ENCODE assay signal across 2 cellular contexts in the genomic region with DNA sequence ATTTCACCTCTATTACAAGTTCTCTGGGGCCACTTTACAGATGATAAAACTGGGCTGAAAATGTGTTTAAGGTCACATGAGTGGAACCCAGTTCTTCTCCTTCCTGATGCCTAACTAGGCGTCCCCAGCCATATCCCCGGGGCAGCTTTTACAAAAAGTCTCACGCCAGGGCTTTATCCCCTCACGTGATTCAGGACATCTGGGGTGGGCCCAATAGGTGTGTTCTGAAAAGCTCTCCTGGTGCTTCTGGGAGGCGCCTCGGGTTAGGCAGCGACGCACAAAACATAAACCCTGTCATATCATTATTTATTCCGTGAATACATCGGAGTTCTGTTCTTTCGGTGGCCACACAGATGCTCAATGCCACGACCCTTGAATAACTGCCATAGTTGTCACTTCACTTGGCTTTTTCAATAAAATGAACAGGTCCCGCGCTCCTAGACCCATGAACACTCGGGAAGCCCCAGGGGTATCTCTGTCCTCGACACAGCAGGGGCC.
TF ChIP-seq lines count a peak whose summit lies in the region.

No MANE protein-coding gene starts in this region.

TF ChIP-seq in GM23338, 12 proteins besides CTCF, POLR2A, EP300 and RAD21 (continued from another document):
- no peak for TF ChIP-seq EZH2 (IDR thresholded peaks at IDR 0.05; ENCODE audit: low read depth, unreplicated experiment)
- TF ChIP-seq POLR2AphosphoS5 (IDR thresholded peaks at IDR 0.05; ENCODE audit: low read depth) = no peak
- TF ChIP-seq, protein P1, sequence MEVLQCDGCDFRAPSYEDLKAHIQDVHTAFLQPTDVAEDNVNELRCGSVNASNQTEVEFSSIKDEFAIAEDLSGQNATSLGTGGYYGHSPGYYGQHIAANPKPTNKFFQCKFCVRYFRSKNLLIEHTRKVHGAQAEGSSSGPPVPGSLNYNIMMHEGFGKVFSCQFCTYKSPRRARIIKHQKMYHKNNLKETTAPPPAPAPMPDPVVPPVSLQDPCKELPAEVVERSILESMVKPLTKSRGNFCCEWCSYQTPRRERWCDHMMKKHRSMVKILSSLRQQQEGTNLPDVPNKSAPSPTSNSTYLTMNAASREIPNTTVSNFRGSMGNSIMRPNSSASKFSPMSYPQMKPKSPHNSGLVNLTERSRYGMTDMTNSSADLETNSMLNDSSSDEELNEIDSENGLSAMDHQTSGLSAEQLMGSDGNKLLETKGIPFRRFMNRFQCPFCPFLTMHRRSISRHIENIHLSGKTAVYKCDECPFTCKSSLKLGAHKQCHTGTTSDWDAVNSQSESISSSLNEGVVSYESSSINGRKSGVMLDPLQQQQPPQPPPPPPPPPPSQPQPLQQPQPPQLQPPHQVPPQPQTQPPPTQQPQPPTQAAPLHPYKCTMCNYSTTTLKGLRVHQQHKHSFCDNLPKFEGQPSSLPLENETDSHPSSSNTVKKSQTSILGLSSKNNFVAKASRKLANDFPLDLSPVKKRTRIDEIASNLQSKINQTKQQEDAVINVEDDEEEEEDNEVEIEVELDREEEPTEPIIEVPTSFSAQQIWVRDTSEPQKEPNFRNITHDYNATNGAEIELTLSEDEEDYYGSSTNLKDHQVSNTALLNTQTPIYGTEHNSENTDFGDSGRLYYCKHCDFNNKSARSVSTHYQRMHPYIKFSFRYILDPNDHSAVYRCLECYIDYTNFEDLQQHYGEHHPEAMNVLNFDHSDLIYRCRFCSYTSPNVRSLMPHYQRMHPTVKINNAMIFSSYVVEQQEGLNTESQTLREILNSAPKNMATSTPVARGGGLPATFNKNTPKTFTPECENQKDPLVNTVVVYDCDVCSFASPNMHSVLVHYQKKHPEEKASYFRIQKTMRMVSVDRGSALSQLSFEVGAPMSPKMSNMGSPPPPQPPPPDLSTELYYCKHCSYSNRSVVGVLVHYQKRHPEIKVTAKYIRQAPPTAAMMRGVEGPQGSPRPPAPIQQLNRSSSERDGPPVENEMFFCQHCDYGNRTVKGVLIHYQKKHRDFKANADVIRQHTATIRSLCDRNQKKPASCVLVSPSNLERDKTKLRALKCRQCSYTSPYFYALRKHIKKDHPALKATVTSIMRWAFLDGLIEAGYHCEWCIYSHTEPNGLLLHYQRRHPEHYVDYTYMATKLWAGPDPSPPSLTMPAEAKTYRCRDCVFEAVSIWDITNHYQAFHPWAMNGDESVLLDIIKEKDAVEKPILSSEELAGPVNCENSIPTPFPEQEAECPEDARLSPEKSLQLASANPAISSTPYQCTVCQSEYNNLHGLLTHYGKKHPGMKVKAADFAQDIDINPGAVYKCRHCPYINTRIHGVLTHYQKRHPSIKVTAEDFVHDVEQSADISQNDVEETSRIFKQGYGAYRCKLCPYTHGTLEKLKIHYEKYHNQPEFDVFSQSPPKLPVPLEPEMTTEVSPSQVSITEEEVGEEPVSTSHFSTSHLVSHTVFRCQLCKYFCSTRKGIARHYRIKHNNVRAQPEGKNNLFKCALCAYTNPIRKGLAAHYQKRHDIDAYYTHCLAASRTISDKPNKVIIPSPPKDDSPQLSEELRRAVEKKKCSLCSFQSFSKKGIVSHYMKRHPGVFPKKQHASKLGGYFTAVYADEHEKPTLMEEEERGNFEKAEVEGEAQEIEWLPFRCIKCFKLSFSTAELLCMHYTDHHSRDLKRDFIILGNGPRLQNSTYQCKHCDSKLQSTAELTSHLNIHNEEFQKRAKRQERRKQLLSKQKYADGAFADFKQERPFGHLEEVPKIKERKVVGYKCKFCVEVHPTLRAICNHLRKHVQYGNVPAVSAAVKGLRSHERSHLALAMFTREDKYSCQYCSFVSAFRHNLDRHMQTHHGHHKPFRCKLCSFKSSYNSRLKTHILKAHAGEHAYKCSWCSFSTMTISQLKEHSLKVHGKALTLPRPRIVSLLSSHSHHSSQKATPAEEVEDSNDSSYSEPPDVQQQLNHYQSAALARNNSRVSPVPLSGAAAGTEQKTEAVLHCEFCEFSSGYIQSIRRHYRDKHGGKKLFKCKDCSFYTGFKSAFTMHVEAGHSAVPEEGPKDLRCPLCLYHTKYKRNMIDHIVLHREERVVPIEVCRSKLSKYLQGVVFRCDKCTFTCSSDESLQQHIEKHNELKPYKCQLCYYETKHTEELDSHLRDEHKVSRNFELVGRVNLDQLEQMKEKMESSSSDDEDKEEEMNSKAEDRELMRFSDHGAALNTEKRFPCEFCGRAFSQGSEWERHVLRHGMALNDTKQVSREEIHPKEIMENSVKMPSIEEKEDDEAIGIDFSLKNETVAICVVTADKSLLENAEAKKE (CRISPR knock-in tag; IDR thresholded peaks at IDR 0.05) = no peak
- TF ChIP-seq ZNF331 (CRISPR knock-in tag; IDR thresholded peaks at IDR 0.05; ENCODE audit: low read depth) = no peak
TF ChIP-seq in GM23338: peak in this region for 0.

TF ChIP-seq in SK-N-SH treated with all-trans-retinoic acid at 6 μM for 48 hours, 23 proteins besides CTCF, POLR2A, EP300 and RAD21 (continued from another document):
- TF ChIP-seq ZFP30 (CRISPR knock-in tag; IDR thresholded peaks at IDR 0.05) = no peak
- no peak for TF ChIP-seq ZC3H10 (CRISPR knock-in tag; IDR thresholded peaks at IDR 0.05)
TF ChIP-seq in SK-N-SH treated with all-trans-retinoic acid at 6 μM for 48 hours: peak in this region for 0.
